26 cellular contexts compared by ENCODE assay signal in genomic region chr1:64139877-64140276, GRCh38.
"Had no signal": no experiment of that assay in that cellular context is flagged by ENCODE, and none has a peak within 500 bp of the region (broad histone marks: within the 10 kb centered on the region; RNA-seq: fewer than 3 reads in every experiment).

No MANE protein-coding gene starts in this region.

- H3K4me3 Mint-ChIP-seq: activated naive CD8-positive, alpha-beta T cell treated with anti-CD3 and anti-CD28 coated beads for 36 hours; activated T-cell treated with anti-CD3 and anti-CD28 coated beads, Interleukin-2, amount 50 U/mL, for 72 hours; brain; dendritic cell treated with granulocyte-macrophage colony-stimulating factor and Interleukin-4, amounts not matched to agents 40 ng/mL and 50 ng/mL, for 4 days; naive thymus-derived CD8-positive, alpha-beta T cell; stimulated activated effector memory CD8-positive, alpha-beta T cell treated with anti-CD3 and anti-CD28 coated beads, Interleukin-12 subunit alpha, Interleukin-12 subunit beta, amount 100 ng/mL, for 72 hours; stimulated activated naive CD8-positive, alpha-beta T cell treated with anti-CD3 and anti-CD28 coated beads, Interleukin-15, Interleukin-2, amounts not matched to agents 100 ng/mL and 50 ng/mL, for 24 hours; type B pancreatic cell had no signal

- H3K27me3 ChIP-seq: adrenal gland, ascending aorta, esophagus muscularis mucosa, heart right ventricle had no signal

- H3K27me3 Mint-ChIP-seq: brain; dendritic cell treated with granulocyte-macrophage colony-stimulating factor and Interleukin-4, amounts not matched to agents 40 ng/mL and 50 ng/mL, for 4 days had no signal

- H3K4me1 Mint-ChIP-seq: activated naive CD8-positive, alpha-beta T cell treated with anti-CD3 and anti-CD28 coated beads for 36 hours; naive thymus-derived CD8-positive, alpha-beta T cell; stimulated activated effector memory CD8-positive, alpha-beta T cell treated with anti-CD3 and anti-CD28 coated beads, Interleukin-12 subunit alpha, Interleukin-12 subunit beta, amount 100 ng/mL, for 72 hours had no signal

- H3K9me3 Mint-ChIP-seq: activated naive CD8-positive, alpha-beta T cell treated with anti-CD3 and anti-CD28 coated beads for 36 hours; activated T-cell treated with anti-CD3 and anti-CD28 coated beads, Interleukin-2, amount 50 U/mL, for 72 hours; brain; dendritic cell treated with granulocyte-macrophage colony-stimulating factor and Interleukin-4, amounts not matched to agents 40 ng/mL and 50 ng/mL, for 4 days; naive thymus-derived CD8-positive, alpha-beta T cell; stimulated activated effector memory CD8-positive, alpha-beta T cell treated with anti-CD3 and anti-CD28 coated beads, Interleukin-12 subunit alpha, Interleukin-12 subunit beta, amount 100 ng/mL, for 72 hours; stimulated activated naive CD8-positive, alpha-beta T cell treated with anti-CD3 and anti-CD28 coated beads, Interleukin-15, Interleukin-2, amounts not matched to agents 100 ng/mL and 50 ng/mL, for 24 hours had no signal

- H3K27ac ChIP-seq: adrenal gland, esophagus muscularis mucosa, prostate gland, skin epidermis had no signal

- DNase-seq: activated CD4-positive, alpha-beta T cell treated with anti-CD3 and anti-CD28 coated beads for 4 hours; activated CD4-positive, alpha-beta T cell treated with anti-CD3 and anti-CD28 coated beads, Interleukin-2, amount 50 U/mL, for 4 hours; activated naive CD4-positive, alpha-beta T cell; activated naive CD8-positive, alpha-beta T cell treated with anti-CD3 and anti-CD28 coated beads for 36 hours; activated T-cell treated with anti-CD3 and anti-CD28 coated beads for 4 hours; activated T-cell treated with anti-CD3 and anti-CD28 coated beads, Interleukin-2, amount 50 U/mL, for 72 hours; adrenal gland; foreskin melanocyte; heart right ventricle; islet precursor cell; left ventricle myocardium superior; naive thymus-derived CD8-positive, alpha-beta T cell; retina; stimulated activated CD4-positive, alpha-beta T cell treated with anti-CD3 and anti-CD28 coated beads, Interleukin-12 subunit alpha, Interleukin-12 subunit beta, amount 100 ng/mL, for 4 hours; stimulated activated CD4-positive, alpha-beta T cell treated with anti-CD3 and anti-CD28 coated beads, Interleukin-4, amount 100 ng/mL, for 24 hours had no signal

- ATAC-seq: activated T-cell treated with anti-CD3 and anti-CD28 coated beads, Interleukin-2, amount 50 U/mL, for 72 hours; heart right ventricle; left ventricle myocardium superior; naive thymus-derived CD8-positive, alpha-beta T cell; sciatic nerve; stimulated activated effector memory CD8-positive, alpha-beta T cell treated with anti-CD3 and anti-CD28 coated beads, Interleukin-12 subunit alpha, Interleukin-12 subunit beta, amount 100 ng/mL, for 72 hours had no signal

- H3K9me3 ChIP-seq: adrenal gland, ascending aorta, esophagus muscularis mucosa, heart right ventricle, prostate gland, thoracic aorta had no signal

- H3K4me1 ChIP-seq: adrenal gland, esophagus muscularis mucosa, prostate gland had no signal

- H3K4me3 ChIP-seq: adrenal gland, ascending aorta, esophagus muscularis mucosa, heart right ventricle, prostate gland, skin epidermis, thoracic aorta had no signal

- H3K36me3 Mint-ChIP-seq: activated naive CD8-positive, alpha-beta T cell treated with anti-CD3 and anti-CD28 coated beads for 36 hours; naive thymus-derived CD8-positive, alpha-beta T cell; stimulated activated effector memory CD8-positive, alpha-beta T cell treated with anti-CD3 and anti-CD28 coated beads, Interleukin-12 subunit alpha, Interleukin-12 subunit beta, amount 100 ng/mL, for 72 hours had no signal

- H3K27ac Mint-ChIP-seq: activated naive CD8-positive, alpha-beta T cell treated with anti-CD3 and anti-CD28 coated beads for 36 hours; activated T-cell treated with anti-CD3 and anti-CD28 coated beads, Interleukin-2, amount 50 U/mL, for 72 hours; brain; dendritic cell treated with granulocyte-macrophage colony-stimulating factor and Interleukin-4, amounts not matched to agents 40 ng/mL and 50 ng/mL, for 4 days; naive thymus-derived CD8-positive, alpha-beta T cell; stimulated activated effector memory CD8-positive, alpha-beta T cell treated with anti-CD3 and anti-CD28 coated beads, Interleukin-12 subunit alpha, Interleukin-12 subunit beta, amount 100 ng/mL, for 72 hours; stimulated activated naive CD8-positive, alpha-beta T cell treated with anti-CD3 and anti-CD28 coated beads, Interleukin-15, Interleukin-2, amounts not matched to agents 100 ng/mL and 50 ng/mL, for 24 hours; type B pancreatic cell had no signal

- H3K36me3 ChIP-seq: adrenal gland, prostate gland had no signal
